Comparison of ENCODE assay signal across 11 cellular contexts in the genomic region with DNA sequence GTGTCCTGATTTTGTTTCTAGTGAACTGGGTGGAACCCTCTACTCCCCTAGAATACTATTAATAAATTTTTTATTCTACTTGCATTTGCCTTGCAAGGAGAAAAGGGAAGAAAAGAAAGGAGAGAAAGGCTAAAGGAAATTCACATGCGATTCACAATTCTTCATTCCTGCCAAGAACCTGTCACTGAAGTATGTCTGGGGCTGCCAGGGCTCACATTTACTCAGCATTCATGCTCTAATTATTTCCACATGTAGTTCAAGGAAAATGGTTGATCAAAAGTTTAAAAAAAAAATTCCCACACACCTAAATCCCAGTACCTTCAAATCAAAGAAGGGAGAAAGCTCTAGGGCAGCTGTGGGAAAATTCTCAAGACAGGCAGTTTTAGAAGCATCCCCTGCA. TPM values are rescaled to one million over a fixed set of nuclear protein-coding genes. Genes with fewer than 3 reads are reported as not detected.
DNase-seq lines count a peak whose midpoint lies in the region; ATAC-seq and TF ChIP-seq lines count a peak whose summit lies in the region.
"Had no signal": no experiment of that assay in that cellular context is flagged by ENCODE, and none has a peak within 500 bp of the region (broad histone marks: within the 10 kb centered on the region; RNA-seq: fewer than 3 reads in every experiment).

No MANE protein-coding gene starts in this region.

- no peak for ATAC-seq in activated T-cell treated with anti-CD3 and anti-CD28 coated beads, Interleukin-2, amount 50 U/mL, for 4 hours
- no peak for ATAC-seq in GM21381 (IDR thresholded peaks at IDR 0.05; ENCODE audit: unreplicated experiment)

- H3K27me3 ChIP-seq in brain microvascular endothelial cell (replicated peaks) (no peaks in the 10 kb centered on the region), hepatocyte (no peaks in the 10 kb centered on the region), stomach (no peaks in the 10 kb centered on the region)

- H3K4me2 ChIP-seq in hepatocyte, result no peak overlapping the region

- WGBS in hepatocyte (ENCODE audit: low lambda C conversion rate, missing lambda C conversion rate), result 29% methylated on average over 1 of the region's 1 CpG
- 15 to 50% (median 36%) methylated on average over 1 of the region's 1 CpG for WGBS in stomach, 5 donors

- intact Hi-C loops in stomach (cut with DNase I; ENCODE audit: low total_unique reads), result loop anchor here (10.0 kb wide), 1 partner anchor 129 kb away; no protein-coding TSS in a partner anchor

- no peaks in the 10 kb centered on the region for H3K4me1 Mint-ChIP-seq in activated T-cell treated with anti-CD3 and anti-CD28 coated beads, Interleukin-2, amount 50 U/mL, for 4 hours (ENCODE audit: low read depth)
- H3K4me1 Mint-ChIP-seq: central memory CD8-positive, alpha-beta T cell had no signal

- peaks cover 15% of the 10 kb centered on the region for H3K27me3 Mint-ChIP-seq in activated T-cell treated with anti-CD3 and anti-CD28 coated beads, Interleukin-2, amount 50 U/mL, for 4 hours (ENCODE audit: low read depth)

- H3K79me2 ChIP-seq in hepatocyte, result peaks cover 18% of the 10 kb centered on the region

- H3K27ac ChIP-seq in brain microvascular endothelial cell (peak overlapping the region; percentile 14), hepatocyte (peak overlapping the region; percentile 73), stomach (peak overlapping the region in 4 of 5 donors; percentile 45 to 83 (median 53))

- H3K4me3 ChIP-seq in brain microvascular endothelial cell (ENCODE audit: low read depth, low read length), result no peak overlapping the region
- H3K4me3 ChIP-seq in hepatocyte, result no peak overlapping the region
- H3K4me3 ChIP-seq in stomach, result no peak overlapping the region

- no peaks in the 10 kb centered on the region for H3K9me3 Mint-ChIP-seq in activated T-cell treated with anti-CD3 and anti-CD28 coated beads, Interleukin-2, amount 50 U/mL, for 4 hours
- H3K9me3 Mint-ChIP-seq: central memory CD8-positive, alpha-beta T cell had no signal

- H2AFZ ChIP-seq in hepatocyte, result no peak overlapping the region

- in situ Hi-C loops in brain microvascular endothelial cell (cut with HindIII; ENCODE audit: low pct_ligation_motif_present, low sequenced_read_pairs), result no loop called here

- H3K9me3 ChIP-seq in hepatocyte (ENCODE audit: low read depth), result no peaks in the 10 kb centered on the region
- no peaks in the 10 kb centered on the region for H3K9me3 ChIP-seq in stomach

- peak; percentile 74 for DNase-seq in GM04503 (ENCODE audit: low read depth)
- DNase-seq in brain microvascular endothelial cell, result peak; percentile 60
- DNase-seq in hepatocyte (ENCODE audit: low spot score), result peak; percentile 52
- no peak for DNase-seq in stomach
- DNase-seq in activated T-cell treated with anti-CD3 and anti-CD28 coated beads, Interleukin-2, amount 50 U/mL, for 4 hours, result no peak
- no peak for DNase-seq in GM20000 (ENCODE audit: low spot score)
- no peak for DNase-seq in NK-92 (lab: John Stamatoyannopoulos, UW; ENCODE audit: unreplicated experiment)
- DNase-seq: NCI-H526, retina had no signal

- no peak overlapping the region for H3K4me3 Mint-ChIP-seq in activated T-cell treated with anti-CD3 and anti-CD28 coated beads, Interleukin-2, amount 50 U/mL, for 4 hours
- H3K4me3 Mint-ChIP-seq: central memory CD8-positive, alpha-beta T cell had no signal

- peaks cover 21% of the 10 kb centered on the region for H3K4me1 ChIP-seq in hepatocyte (ENCODE audit: insufficient read depth)
- H3K4me1 ChIP-seq in stomach, result peaks cover 0 to 73% (median 37%) of the 10 kb centered on the region in 4 donors

- no peaks in the 10 kb centered on the region for H3K36me3 Mint-ChIP-seq in activated T-cell treated with anti-CD3 and anti-CD28 coated beads, Interleukin-2, amount 50 U/mL, for 4 hours (ENCODE audit: insufficient read depth)

- TF ChIP-seq EP300 in stomach (IDR thresholded peaks at IDR 0.05), result no peak

- H3K36me3 ChIP-seq in brain microvascular endothelial cell (replicated peaks) (peaks cover 53% of the 10 kb centered on the region), hepatocyte (replicated peaks; ENCODE audit: insufficient read depth, low read depth) (no peaks in the 10 kb centered on the region), stomach (peaks cover 0 to 3% (median under 1%) of the 10 kb centered on the region in 4 donors)

- no peaks in the 10 kb centered on the region for H3K9me2 ChIP-seq in hepatocyte (replicated peaks; ENCODE audit: insufficient read depth)

- TF ChIP-seq POLR2A in stomach (IDR thresholded peaks at IDR 0.05), result no peak

- no peaks in the 10 kb centered on the region for H4K20me1 ChIP-seq in hepatocyte (ENCODE audit: insufficient read depth, poor library complexity, severe bottlenecking)

- TF ChIP-seq CTCF in brain microvascular endothelial cell (IDR thresholded peaks at IDR 0.05; ENCODE audit: low read depth, low read length, missing control alignments) (no peak), hepatocyte (IDR thresholded peaks at IDR 0.05; ENCODE audit: poor library complexity) (no peak), stomach (IDR thresholded peaks at IDR 0.05) (no peak), GM20000 (IDR thresholded peaks at IDR 0.05; ENCODE audit: extremely low read depth, missing control alignments) (no peak)

RNA-seq across cellular contexts. Expression of a gene that starts 24.9 kb away (rescaled TPM):
- total RNA-seq in hepatocyte, result 344 and 390 TPM in 2 replicates
- 183 and 195 TPM in 2 replicates for polyA plus RNA-seq in hepatocyte
- total RNA-seq in stomach, result 100 to 1,000 TPM in 4 of 5 donors, 10 to 100 TPM in 1; 89.2 to 946 (median 117) TPM
- 10 to 100 TPM; 14.2 to 20.4 (median 15.8) TPM for polyA plus RNA-seq in stomach
- 1 to 10 TPM in 1 of 3 donors, under 1 TPM in 2; 0.58 to 1.2 (median 0.91) TPM for total RNA-seq in activated T-cell treated with anti-CD3 and anti-CD28 coated beads, Interleukin-2, amount 50 U/mL, for 4 hours

Comparison
In these comparisons a context has a peak if more than half of its experiments do, and no peak if none do; other contexts are left out.
1. DNase-seq: peak in GM04503 (single experiment), brain microvascular endothelial cell (single experiment) and hepatocyte (single experiment); none in stomach (single experiment), activated T-cell treated with anti-CD3 and anti-CD28 coated beads, Interleukin-2, amount 50 U/mL, for 4 hours (single experiment), GM20000 (single experiment) and NK-92 (single experiment).
2. H3K27ac ChIP-seq: peak in every context shown above with its lines; median percentile 73 in hepatocyte; 53 in stomach; 14 in brain microvascular endothelial cell.
3. RNA of a gene that starts 24.9 kb away (total RNA-seq): 344 to 390 TPM in hepatocyte and 89.2 to 946 TPM in stomach; 0.58 to 1.2 TPM in activated T-cell treated with anti-CD3 and anti-CD28 coated beads, Interleukin-2, amount 50 U/mL, for 4 hours; every median in the first group is over 10 times any median in the second.